8 cellular contexts compared by ENCODE assay signal in genomic region chrX:1323315-1323714, GRCh38. TPM values are rescaled to one million over a fixed set of nuclear protein-coding genes. Genes with fewer than 3 reads are reported as not detected.
DNase-seq lines count a peak whose midpoint lies in the region; ATAC-seq and TF ChIP-seq lines count a peak whose summit lies in the region.

No MANE protein-coding gene starts in this region.

- no peaks in the 10 kb centered on the region for H3K4me1 ChIP-seq in left ventricle myocardium inferior

- DNase-seq in NCI-H748 (lab: John Stamatoyannopoulos, UW; ENCODE audit: unreplicated experiment) (peak; percentile 34), NCI-H748 treated with DMSO at 0.1 percent for 48 hours (lab: John Stamatoyannopoulos, UW) (no peak), NCI-H82 treated with DMSO at 0.1 percent for 48 hours (lab: John Stamatoyannopoulos, UW; ENCODE audit: unreplicated experiment) (peak; percentile 1), left ventricle myocardium inferior (peak; percentile 36)
- peak; percentile 38 for DNase-seq in activated CD8-positive, alpha-beta memory T cell treated with anti-CD3 and anti-CD28 coated beads, Interleukin-2, amount 50 U/mL, for 4 hours
- peak; percentile 8 to 57 (median 11) for DNase-seq in stimulated activated CD4-positive, alpha-beta T cell treated with anti-CD3 and anti-CD28 coated beads, TNF-alpha, amount 100 ng/mL, for 24 hours (ENCODE audit: low read depth in 3 of 3)

- H3K9me3 ChIP-seq in left ventricle myocardium inferior (replicated peaks) = no peaks in the 10 kb centered on the region

- intact Hi-C loops in left ventricle myocardium inferior (cut with micrococcal nuclease) = no loop called here

- H3K27ac ChIP-seq in left ventricle myocardium inferior (replicated peaks) = no peak overlapping the region

- H3K36me3 ChIP-seq in left ventricle myocardium inferior = no peaks in the 10 kb centered on the region

- H3K4me3 ChIP-seq in left ventricle myocardium inferior = no peak overlapping the region

- ATAC-seq in HG02798 (IDR thresholded peaks at IDR 0.05; ENCODE audit: poor library complexity, unreplicated experiment) = peak; percentile 63
- no peak for ATAC-seq in GM18517 (IDR thresholded peaks at IDR 0.05; ENCODE audit: unreplicated experiment)

- H3K27me3 ChIP-seq in left ventricle myocardium inferior (ENCODE audit: low read depth) = peaks cover 25% of the 10 kb centered on the region

- TF ChIP-seq CTCF in left ventricle myocardium inferior (IDR thresholded peaks at IDR 0.05; ENCODE audit: borderline replicate concordance) = peak; percentile 59

RNA-seq across cellular contexts. Expression of gene IL3RA, which starts 13.3 kb away (rescaled TPM):
- total RNA-seq in left ventricle myocardium inferior = 6.9 TPM

RNA-seq across cellular contexts. Expression of gene CSF2RA, which starts 54.7 kb away (rescaled TPM):
- total RNA-seq in left ventricle myocardium inferior = 2.0 TPM
